8 cellular contexts compared by ENCODE assay signal in the genomic region with DNA sequence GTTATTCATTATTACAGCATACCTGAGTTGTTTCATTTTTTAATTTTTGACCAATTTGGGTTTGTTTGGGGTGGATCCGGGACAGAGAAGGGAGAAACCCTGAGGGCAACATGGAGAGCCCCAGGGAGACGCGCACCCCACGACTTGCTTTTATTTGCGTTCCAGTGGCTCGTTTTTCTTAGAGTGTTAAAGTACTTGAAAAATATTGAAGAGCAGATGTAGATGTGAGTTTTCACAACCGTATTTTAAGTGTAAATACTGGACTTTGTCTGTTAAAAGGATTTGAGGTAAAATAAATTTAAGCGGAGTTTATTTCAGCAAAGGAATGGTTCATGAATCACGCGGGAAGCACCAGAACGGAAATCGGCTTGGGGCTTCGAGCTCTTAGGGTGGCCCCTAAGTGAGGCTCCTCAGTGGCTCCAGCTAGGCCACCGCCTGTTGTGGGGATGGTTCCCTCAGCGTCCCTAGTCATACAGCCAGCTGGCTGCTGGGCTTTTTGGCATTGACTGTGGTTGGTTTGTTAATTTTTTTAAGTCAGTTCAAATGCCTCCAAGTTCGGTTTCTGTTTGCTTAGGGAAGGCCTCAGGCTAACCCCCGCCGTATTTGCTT.
A peak's percentile ranks its signal among the peaks of the same experiment; 100 is the strongest.
DNase-seq lines count a peak whose midpoint lies in the region; ATAC-seq, FAIRE-seq and TF ChIP-seq lines count a peak whose summit lies in the region.
"Not testable (repeated sequence)": the region's sequence is repeated elsewhere in the genome, so short reads cannot be mapped to it uniquely, and the experiment has no call there.

No MANE protein-coding gene starts in this region.

- not testable (repeated sequence) for H3K9me3 Mint-ChIP-seq in Calu3 (ENCODE audit: low read depth, unreplicated experiment); astrocyte (ENCODE audit: unreplicated experiment); endodermal cell; nephron progenitor cell; stimulated activated naive B cell treated with anti-CD40 and anti-IgM and Interleukin-4, amounts not matched to agents 10 μg/mL and 1 μg/mL and 100 μg/mL, for 72 hours

- H3K27me3 ChIP-seq in astrocyte (ENCODE audit: insufficient read depth, low read length); endodermal cell (ENCODE audit: control insufficient read depth, insufficient read depth, low read length, poor library complexity, severe bottlenecking): not testable (repeated sequence)

- POLR2A ChIA-PET in HEK293 (lab: Yijun Ruan, JAX); RWPE1 (lab: Yijun Ruan, JAX; ENCODE audit: low non-redundant PET): not testable (repeated sequence)

- H3K9ac ChIP-seq in astrocyte (ENCODE audit: low read length); endodermal cell (ENCODE audit: extremely low read depth, low read length, poor library complexity, severe bottlenecking): not testable (repeated sequence)

- peak; percentile 34 for ATAC-seq in left colon
- ATAC-seq in stimulated activated naive B cell treated with anti-CD40 and anti-IgM and Interleukin-4, amounts not matched to agents 10 μg/mL and 1 μg/mL and 100 μg/mL, for 72 hours (replicated peaks), result peak; percentile 10 to 12

- H3K36me3 Mint-ChIP-seq in Calu3 (ENCODE audit: insufficient read depth, unreplicated experiment); astrocyte (ENCODE audit: low read depth, unreplicated experiment); endodermal cell (ENCODE audit: low read depth); nephron progenitor cell (ENCODE audit: low read depth); stimulated activated naive B cell treated with anti-CD40 and anti-IgM and Interleukin-4, amounts not matched to agents 10 μg/mL and 1 μg/mL and 100 μg/mL, for 72 hours: not testable (repeated sequence)

- intact Hi-C loops in Calu3 (cut with micrococcal nuclease; ENCODE audit: unreplicated experiment); left colon (cut with DNase I, micrococcal nuclease): not testable (repeated sequence)

- H3K4me1 Mint-ChIP-seq in Calu3 (ENCODE audit: low read depth, unreplicated experiment), result peaks cover 12% of the 10 kb centered on the region
- H3K4me1 Mint-ChIP-seq in astrocyte (ENCODE audit: low read depth, unreplicated experiment); endodermal cell; nephron progenitor cell; stimulated activated naive B cell treated with anti-CD40 and anti-IgM and Interleukin-4, amounts not matched to agents 10 μg/mL and 1 μg/mL and 100 μg/mL, for 72 hours: not testable (repeated sequence)

- not testable (repeated sequence) for DNase-seq in Calu3; RWPE1 (ENCODE audit: low spot score); astrocyte (ENCODE audit: low read depth); endodermal cell; left colon; nephron progenitor cell; stimulated activated naive B cell treated with anti-CD40 and anti-IgM and Interleukin-4, amounts not matched to agents 10 μg/mL and 1 μg/mL and 100 μg/mL, for 72 hours

- H3K27me3 Mint-ChIP-seq in Calu3 (ENCODE audit: unreplicated experiment); astrocyte (ENCODE audit: low read depth, unreplicated experiment); nephron progenitor cell (ENCODE audit: low read depth, poor library complexity); stimulated activated naive B cell treated with anti-CD40 and anti-IgM and Interleukin-4, amounts not matched to agents 10 μg/mL and 1 μg/mL and 100 μg/mL, for 72 hours: not testable (repeated sequence)
- peaks cover 12% of the 10 kb centered on the region for H3K27me3 Mint-ChIP-seq in endodermal cell (ENCODE audit: insufficient read depth)

- not testable (repeated sequence) for FAIRE-seq in astrocyte (lab: Jason Lieb, UNC)

- H3K36me3 ChIP-seq in HEK293 (ENCODE audit: control insufficient read depth in 2 of 2, insufficient read depth in 1 of 2, low read length in 2 of 2); astrocyte (ENCODE audit: insufficient read depth, low read length); endodermal cell (ENCODE audit: control insufficient read depth, insufficient read depth, low read length): not testable (repeated sequence)

- H3K4me1 ChIP-seq in HEK293 (ENCODE audit: control insufficient read depth, insufficient read depth, low read length); astrocyte (ENCODE audit: insufficient read depth, low read length); endodermal cell (ENCODE audit: control insufficient read depth, insufficient read depth, low read length): not testable (repeated sequence)

- H3K4me2 ChIP-seq in astrocyte (ENCODE audit: low read length), result not testable (repeated sequence)

- H2AFZ ChIP-seq in astrocyte (ENCODE audit: low read depth, low read length), result not testable (repeated sequence)

- not testable (repeated sequence) for TF ChIP-seq CTCF in Calu3 (IDR thresholded peaks at IDR 0.05; ENCODE audit: unreplicated experiment); HEK293 (tag by site-specific recombination; IDR thresholded peaks at IDR 0.05); RWPE1 (conservative IDR thresholded peaks at IDR 0.05; ENCODE audit: low read depth); astrocyte (IDR thresholded peaks at IDR 0.05; ENCODE audit: insufficient read depth, low read depth, low read length); endodermal cell (conservative IDR thresholded peaks at IDR 0.05); nephron progenitor cell (IDR thresholded peaks at IDR 0.05)

- not testable (repeated sequence) for H4K20me1 ChIP-seq in astrocyte (ENCODE audit: insufficient read depth, low read length)

- not testable (repeated sequence) for H3K27ac Mint-ChIP-seq in Calu3 (ENCODE audit: unreplicated experiment); astrocyte (ENCODE audit: unreplicated experiment); nephron progenitor cell; stimulated activated naive B cell treated with anti-CD40 and anti-IgM and Interleukin-4, amounts not matched to agents 10 μg/mL and 1 μg/mL and 100 μg/mL, for 72 hours
- peak overlapping the region; percentile 94 for H3K27ac Mint-ChIP-seq in endodermal cell

- peak overlapping the region; percentile 10; the same call in 1 of the 2 replicates for H3K4me3 ChIP-seq in HEK293 (ENCODE audit: low read depth, low read length)
- not testable (repeated sequence) for H3K4me3 ChIP-seq in astrocyte (ENCODE audit: insufficient read depth, low read depth, low read length); endodermal cell (ENCODE audit: low read length)

- not testable (repeated sequence) for H3K79me2 ChIP-seq in astrocyte (ENCODE audit: insufficient read depth, low read length)

- H3K27ac ChIP-seq in HEK293 (ENCODE audit: extremely low read depth, low read depth, low read length); astrocyte (ENCODE audit: low read depth, low read length); endodermal cell (ENCODE audit: low read depth, low read length): not testable (repeated sequence)
- H3K27ac ChIP-seq in RWPE1, result peak overlapping the region; percentile 47; the same call in 1 of the 2 replicates

- H3K4me3 Mint-ChIP-seq in Calu3 (ENCODE audit: low read depth, unreplicated experiment) (peak overlapping the region; percentile 64), astrocyte (ENCODE audit: unreplicated experiment) (peak overlapping the region; percentile 74), endodermal cell (peak overlapping the region; percentile 65), nephron progenitor cell (peak overlapping the region; percentile 77)
- H3K4me3 Mint-ChIP-seq in stimulated activated naive B cell treated with anti-CD40 and anti-IgM and Interleukin-4, amounts not matched to agents 10 μg/mL and 1 μg/mL and 100 μg/mL, for 72 hours, result not testable (repeated sequence)

- BruUV-seq in Calu3 (replicated peaks; lab: Mats Ljungman, UMichigan), result not testable (repeated sequence)

- 33% methylated on average over 1 of the region's 18 CpGs; no CpG with 5 or more reads in 1 of the 2 experiments for WGBS in endodermal cell (ENCODE audit: insufficient coverage in 1 of 2, insufficient read length in 1 of 2), 2 experiments

- CTCF ChIA-PET in Calu3 (lab: Charles Lee); HEK293 (lab: Yijun Ruan, JAX); RWPE1 (lab: Yijun Ruan, JAX): not testable (repeated sequence)

- not testable (repeated sequence) for H3K9me3 ChIP-seq in HEK293 (ENCODE audit: control insufficient read depth, insufficient read depth, low read depth, low read length); astrocyte (ENCODE audit: insufficient read depth, low read depth, low read length); endodermal cell (ENCODE audit: control insufficient read depth, low read length)

TF ChIP-seq in HEK293, 187 proteins besides CTCF, POLR2A, EP300 and RAD21:
- TF ChIP-seq ZNF335 (tag by site-specific recombination; conservative IDR thresholded peaks at IDR 0.05), result peak; percentile 48
- peak; percentile 44; the same call in 1 of the 2 replicates for TF ChIP-seq ZBTB48 (tag by site-specific recombination; IDR thresholded peaks at IDR 0.05)
